8 cellular contexts compared by ENCODE assay signal in genomic region chr19:53467503-53468262, GRCh38. TPM values are rescaled to one million over a fixed set of nuclear protein-coding genes. Genes with fewer than 3 reads are reported as not detected.
DNase-seq lines count a peak whose midpoint lies in the region; ATAC-seq and TF ChIP-seq lines count a peak whose summit lies in the region.

ZNF813 (plus strand) TSS chr19:53467733; CDS start chr19:53483823, 16,090 bp downstream.

- TF ChIP-seq CTCF in osteocyte (IDR thresholded peaks at IDR 0.05) (no peak), testis (IDR thresholded peaks at IDR 0.05) (no peak)

- H3K36me3 ChIP-seq in SK-N-MC (ENCODE audit: insufficient read depth, low read length) (peaks cover 8% of the 10 kb centered on the region; the same call in 1 of the 2 replicates), testis (ENCODE audit: low read depth, missing control alignments) (no peaks in the 10 kb centered on the region)

- peaks cover 3% of the 10 kb centered on the region for H3K9me3 Mint-ChIP-seq in activated naive CD4-positive, alpha-beta T cell treated with anti-CD3 and anti-CD28 coated beads, Interleukin-2, amount 50 U/mL, for 24 hours
- H3K9me3 Mint-ChIP-seq in osteocyte (ENCODE audit: unreplicated experiment) = peaks cover 14% of the 10 kb centered on the region

- H3K27me3 Mint-ChIP-seq in activated naive CD4-positive, alpha-beta T cell treated with anti-CD3 and anti-CD28 coated beads, Interleukin-2, amount 50 U/mL, for 24 hours = peaks cover 11% of the 10 kb centered on the region
- H3K27me3 Mint-ChIP-seq in osteocyte (ENCODE audit: unreplicated experiment) = no peaks in the 10 kb centered on the region

- in situ Hi-C loops in KBM-7 (cut with MboI; ENCODE audit: low pct_unique_long_range_greater_than_20kb, low sequenced_read_pairs) = no loop called here

- TF ChIP-seq POLR2A in testis (IDR thresholded peaks at IDR 0.05) = no peak

- peaks cover 5% of the 10 kb centered on the region for H3K4me1 ChIP-seq in testis

- peak within 1 kb of the TSS; percentile 90 for H3K4me3 Mint-ChIP-seq in activated naive CD4-positive, alpha-beta T cell treated with anti-CD3 and anti-CD28 coated beads, Interleukin-2, amount 50 U/mL, for 24 hours
- peak within 1 kb of the TSS; percentile 94 for H3K4me3 Mint-ChIP-seq in osteocyte (ENCODE audit: unreplicated experiment)

- no peaks in the 10 kb centered on the region; the same call in 1 of the 2 replicates for H3K9me3 ChIP-seq in SK-N-MC (ENCODE audit: low read depth, low read length)
- no peaks in the 10 kb centered on the region for H3K9me3 ChIP-seq in testis

- peaks cover 35% of the 10 kb centered on the region for H3K36me3 Mint-ChIP-seq in activated naive CD4-positive, alpha-beta T cell treated with anti-CD3 and anti-CD28 coated beads, Interleukin-2, amount 50 U/mL, for 24 hours
- peaks cover 19% of the 10 kb centered on the region for H3K36me3 Mint-ChIP-seq in osteocyte (ENCODE audit: unreplicated experiment)

- ATAC-seq in GM21423 (IDR thresholded peaks at IDR 0.05; ENCODE audit: unreplicated experiment) = peak; percentile 90

- DNase-seq in CMK (ENCODE audit: low read depth) (peak; percentile 87), KBM-7 (peak; percentile 84), SK-N-MC (ENCODE audit: low read depth, low spot score) (peak; percentile 40), head of caudate nucleus (peak; percentile 92 to 100 (median 98)), osteocyte (ENCODE audit: extremely low spot score, unreplicated experiment) (peak; percentile 95), testis (peak; percentile 98)

- H3K9ac ChIP-seq in SK-N-MC (ENCODE audit: insufficient read length) = peak within 1 kb of the TSS; percentile 88

- H3K27ac ChIP-seq in SK-N-MC (peak within 1 kb of the TSS; percentile 61; the same call in 1 of the 2 replicates), testis (peak within 1 kb of the TSS; percentile 10 to 80)

- H3K27me3 ChIP-seq in testis = no peaks in the 10 kb centered on the region

- H3K4me3 ChIP-seq in SK-N-MC (peak within 1 kb of the TSS; percentile 84), testis (peak within 1 kb of the TSS; percentile 72 to 77)

- H3K27ac Mint-ChIP-seq in activated naive CD4-positive, alpha-beta T cell treated with anti-CD3 and anti-CD28 coated beads, Interleukin-2, amount 50 U/mL, for 24 hours = peak within 1 kb of the TSS; percentile 79
- H3K27ac Mint-ChIP-seq in osteocyte (ENCODE audit: unreplicated experiment) = peak within 1 kb of the TSS; percentile 89

- H3K4me1 Mint-ChIP-seq in activated naive CD4-positive, alpha-beta T cell treated with anti-CD3 and anti-CD28 coated beads, Interleukin-2, amount 50 U/mL, for 24 hours = peaks cover 39% of the 10 kb centered on the region
- H3K4me1 Mint-ChIP-seq in osteocyte (ENCODE audit: unreplicated experiment) = peaks cover 17% of the 10 kb centered on the region

- 0% methylated on average over 42 to 51 of the region's 54 CpGs for WGBS in testis, 2 donors

- intact Hi-C loops in head of caudate nucleus (cut with DNase I) = no loop called here
- intact Hi-C loops in testis (cut with DNase I; ENCODE audit: low total_unique reads) = no loop called here

RNA-seq across cellular contexts. Expression of gene ZNF813, which starts in this region (rescaled TPM):
- total RNA-seq in osteocyte (4.4 and 4.5 TPM in 2 replicates), testis (1 to 10 TPM; 4.6 to 4.8 TPM)
- polyA plus RNA-seq in testis (ENCODE audit: insufficient read depth, low read depth, low replicate concordance) = 2.0 TPM

Comparison
In these comparisons a context has a peak if more than half of its experiments do, and no peak if none do; other contexts are left out.
1. Peak in every context shown above with its lines: DNase-seq, ATAC-seq, H3K4me3 ChIP-seq and H3K27ac ChIP-seq.
2. DNase-seq: peak in every context shown above with its lines; median percentile 98 in head of caudate nucleus; 98 in testis; 95 in osteocyte; 87 in CMK; 84 in KBM-7; 40 in SK-N-MC.